Comparison of ENCODE assay signal across 15 cellular contexts in the genomic region with DNA sequence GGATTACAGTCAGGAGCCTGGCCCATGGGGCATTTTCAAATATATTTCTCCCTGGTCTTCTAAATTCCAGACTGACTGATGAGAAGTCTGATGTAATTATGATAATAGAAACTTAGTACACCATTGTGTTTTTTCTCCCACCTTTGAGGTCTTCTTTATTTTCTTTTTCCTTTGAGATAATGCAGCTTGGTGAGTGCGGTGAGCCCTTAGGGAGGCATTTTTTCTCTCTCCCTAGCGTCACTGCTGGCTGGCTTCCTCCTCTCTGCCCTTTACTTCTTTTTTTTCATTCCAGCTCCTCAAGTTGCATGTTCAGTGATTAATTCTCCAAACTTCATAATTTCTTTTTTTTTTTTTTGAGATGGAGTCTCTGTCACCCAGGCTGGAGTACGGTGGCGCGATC. TPM values are rescaled to one million over a fixed set of nuclear protein-coding genes. Genes with fewer than 3 reads are reported as not detected.
A peak's percentile ranks its signal among the peaks of the same experiment; 100 is the strongest.
DNase-seq lines count a peak whose midpoint lies in the region; ATAC-seq and TF ChIP-seq lines count a peak whose summit lies in the region.
"Had no signal": no experiment of that assay in that cellular context is flagged by ENCODE, and none has a peak within 500 bp of the region (broad histone marks: within the 10 kb centered on the region; RNA-seq: fewer than 3 reads in every experiment).

No MANE protein-coding gene starts in this region.

- H3K4me1 Mint-ChIP-seq in natural killer cell treated with Interleukin-12 subunit alpha and Interleukin-12 subunit beta and Interleukin-15 and Interleukin-18, amount 100 ng/mL, for 72 hours (ENCODE audit: low read depth in 2 of 2): peaks cover 32 to 44% of the 10 kb centered on the region in 2 donors
- peaks cover 19 to 41% of the 10 kb centered on the region in 2 donors for H3K4me1 Mint-ChIP-seq in natural killer cell

- peaks cover 18 to 32% of the 10 kb centered on the region in 2 donors for H3K27me3 Mint-ChIP-seq in natural killer cell treated with Interleukin-12 subunit alpha and Interleukin-12 subunit beta and Interleukin-15 and Interleukin-18, amount 100 ng/mL, for 72 hours
- peaks cover 28 to 29% of the 10 kb centered on the region in 2 donors for H3K27me3 Mint-ChIP-seq in natural killer cell (ENCODE audit: low read depth in 2 of 2)

- peak overlapping the region; percentile 52 for H3K4me3 Mint-ChIP-seq in natural killer cell treated with Interleukin-12 subunit alpha and Interleukin-12 subunit beta and Interleukin-15 and Interleukin-18, amount 100 ng/mL, for 72 hours
- no peak overlapping the region for H3K4me3 Mint-ChIP-seq in natural killer cell

- in situ Hi-C loops in astrocyte of the spinal cord (cut with HindIII; ENCODE audit: low sequenced_read_pairs): no loop called here

- H3K9me3 Mint-ChIP-seq in natural killer cell treated with Interleukin-12 subunit alpha and Interleukin-12 subunit beta and Interleukin-15 and Interleukin-18, amount 100 ng/mL, for 72 hours: no peaks in the 10 kb centered on the region
- H3K9me3 Mint-ChIP-seq in natural killer cell: no peaks in the 10 kb centered on the region

- intact Hi-C loops in natural killer cell (cut with micrococcal nuclease): no loop called here

- no peak for TF ChIP-seq CTCF in natural killer cell (IDR thresholded peaks at IDR 0.05)
- TF ChIP-seq CTCF in astrocyte of the spinal cord (IDR thresholded peaks at IDR 0.05; ENCODE audit: low read depth, low read length): no peak

- H3K27ac Mint-ChIP-seq in natural killer cell treated with Interleukin-12 subunit alpha and Interleukin-12 subunit beta and Interleukin-15 and Interleukin-18, amount 100 ng/mL, for 72 hours: peak overlapping the region; percentile 27 to 58
- H3K27ac Mint-ChIP-seq in natural killer cell: no peak overlapping the region

- ATAC-seq in natural killer cell treated with Interleukin-12 subunit alpha and Interleukin-12 subunit beta and Interleukin-15 and Interleukin-18, amount 100 ng/mL, for 72 hours: no peak
- no peak for ATAC-seq in natural killer cell

- no peak overlapping the region for H3K4me3 ChIP-seq in astrocyte of the spinal cord (ENCODE audit: low read depth, low read length)
- H3K4me3 ChIP-seq: MG63 had no signal

- no peak for DNase-seq in natural killer cell treated with Interleukin-12 subunit alpha and Interleukin-12 subunit beta and Interleukin-15 and Interleukin-18, amount 100 ng/mL, for 72 hours (ENCODE audit: low spot score)
- no peak for DNase-seq in natural killer cell
- DNase-seq in astrocyte of the spinal cord (ENCODE audit: low read depth, low spot score): peak; percentile 10
- peak; percentile 42 for DNase-seq in iris pigment epithelial cell (ENCODE audit: low read depth)
- DNase-seq in NCI-H1417 (lab: John Stamatoyannopoulos, UW): no peak
- DNase-seq in SHP77 (lab: John Stamatoyannopoulos, UW): no peak
- no peak for DNase-seq in foreskin melanocyte
- DNase-seq: DMS153, HCEC 1CT, MG63, NCI-H1930, NCI-H2171 treated with DMSO at 0.1 percent for 48 hours, NCI-H446 treated with DMSO at 0.1 percent for 48 hours had no signal

- H3K36me3 Mint-ChIP-seq in natural killer cell treated with Interleukin-12 subunit alpha and Interleukin-12 subunit beta and Interleukin-15 and Interleukin-18, amount 100 ng/mL, for 72 hours: no peaks in the 10 kb centered on the region
- H3K36me3 Mint-ChIP-seq in natural killer cell: no peaks in the 10 kb centered on the region

RNA-seq across cellular contexts. Expression of gene CDC42EP5, which starts 12.8 kb away (rescaled TPM):
- not detected for total RNA-seq in natural killer cell treated with Interleukin-12 subunit alpha and Interleukin-12 subunit beta and Interleukin-15 and Interleukin-18, amount 100 ng/mL, for 72 hours
- not detected for total RNA-seq in natural killer cell

RNA-seq across cellular contexts. Expression of gene LAIR2, which starts 16.8 kb away (rescaled TPM):
- total RNA-seq in natural killer cell treated with Interleukin-12 subunit alpha and Interleukin-12 subunit beta and Interleukin-15 and Interleukin-18, amount 100 ng/mL, for 72 hours: 10 to 100 TPM; 18.4 to 48.0 TPM
- 10 to 100 TPM; 44.1 to 67.7 (median 53.3) TPM for total RNA-seq in natural killer cell
- total RNA-seq: HT-29, SK-MEL-5 had no signal

RNA-seq across cellular contexts. Expression of gene LENG9, which starts 22.3 kb away (rescaled TPM):
- total RNA-seq in natural killer cell treated with Interleukin-12 subunit alpha and Interleukin-12 subunit beta and Interleukin-15 and Interleukin-18, amount 100 ng/mL, for 72 hours: 1 to 10 TPM; 6.0 to 9.9 TPM
- total RNA-seq in natural killer cell: 1 to 10 TPM; 3.2 to 5.6 (median 4.3) TPM

RNA-seq across cellular contexts. Expression of gene LENG8, which starts 36.8 kb away (rescaled TPM):
- total RNA-seq in natural killer cell treated with Interleukin-12 subunit alpha and Interleukin-12 subunit beta and Interleukin-15 and Interleukin-18, amount 100 ng/mL, for 72 hours: 100 to 1,000 TPM; 205 to 292 TPM
- 100 to 1,000 TPM; 479 to 563 (median 507) TPM for total RNA-seq in natural killer cell

Comparison
In these comparisons a context has a peak if more than half of its experiments do, and no peak if none do; other contexts are left out.
1. H3K27ac Mint-ChIP-seq: peak in natural killer cell treated with Interleukin-12 subunit alpha and Interleukin-12 subunit beta and Interleukin-15 and Interleukin-18, amount 100 ng/mL, for 72 hours (2 of 2); none in natural killer cell (0 of 2).
2. DNase-seq: peak in astrocyte of the spinal cord (single experiment) and iris pigment epithelial cell (single experiment); none in natural killer cell treated with Interleukin-12 subunit alpha and Interleukin-12 subunit beta and Interleukin-15 and Interleukin-18, amount 100 ng/mL, for 72 hours (single experiment), natural killer cell (single experiment), NCI-H1417 (0 of 3), SHP77 (0 of 2) and foreskin melanocyte (single experiment).